ENCODE assay signal across 1 cellular context in the genomic region with DNA sequence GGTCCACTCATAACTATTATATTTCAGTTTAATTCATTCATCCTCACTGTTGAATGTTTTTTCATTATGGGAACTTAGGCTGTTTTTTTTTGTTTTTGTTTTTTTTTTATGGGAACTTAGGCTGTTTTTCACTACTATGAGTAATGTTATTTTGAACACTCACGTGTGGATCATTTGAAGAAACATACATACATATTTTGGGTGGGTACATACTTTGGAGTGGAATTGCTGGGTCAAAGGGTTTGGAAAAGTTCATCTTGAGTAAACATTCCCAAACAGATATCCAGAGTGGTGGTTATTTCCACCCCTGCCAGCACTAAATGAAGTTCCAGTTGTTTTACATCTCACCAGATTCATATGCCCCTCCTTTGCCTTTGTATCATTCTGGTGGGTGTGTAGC.
TF ChIP-seq lines count a peak whose summit lies in the region.

No MANE protein-coding gene starts in this region.

TF ChIP-seq in IMR-90, 13 proteins besides CTCF, POLR2A, EP300 and RAD21:
- TF ChIP-seq SMC3 (IDR thresholded peaks at IDR 0.05; ENCODE audit: low read depth, low read length) (no peak), USF2 (IDR thresholded peaks at IDR 0.05; ENCODE audit: low read depth, low read length) (no peak), ELK1 (IDR thresholded peaks at IDR 0.05; ENCODE audit: borderline replicate concordance, low read depth, low read length) (no peak), CHD1 (IDR thresholded peaks at IDR 0.05; ENCODE audit: low read depth, low read length) (no peak), FOS (IDR thresholded peaks at IDR 0.05; ENCODE audit: low read depth, low read length) (no peak), RCOR1 (IDR thresholded peaks at IDR 0.05; ENCODE audit: insufficient replicate concordance, low read length) (no peak)
TF ChIP-seq in IMR-90: peak in this region for 0.
